1 cellular context compared by ENCODE assay signal in genomic region chr19:38867176-38867780, GRCh38.
TF ChIP-seq lines count a peak whose summit lies in the region.

No MANE protein-coding gene starts in this region.

TF ChIP-seq in GM23338, 12 proteins besides CTCF, POLR2A, EP300 and RAD21:
- TF ChIP-seq EZH2phosphoT487 (IDR thresholded peaks at IDR 0.05; ENCODE audit: unreplicated experiment) = no peak
- TF ChIP-seq STAT1 (IDR thresholded peaks at IDR 0.05; ENCODE audit: unreplicated experiment) = no peak
- no peak for TF ChIP-seq POLR2AphosphoS5 (IDR thresholded peaks at IDR 0.05; ENCODE audit: low read depth)
- TF ChIP-seq, protein P1, sequence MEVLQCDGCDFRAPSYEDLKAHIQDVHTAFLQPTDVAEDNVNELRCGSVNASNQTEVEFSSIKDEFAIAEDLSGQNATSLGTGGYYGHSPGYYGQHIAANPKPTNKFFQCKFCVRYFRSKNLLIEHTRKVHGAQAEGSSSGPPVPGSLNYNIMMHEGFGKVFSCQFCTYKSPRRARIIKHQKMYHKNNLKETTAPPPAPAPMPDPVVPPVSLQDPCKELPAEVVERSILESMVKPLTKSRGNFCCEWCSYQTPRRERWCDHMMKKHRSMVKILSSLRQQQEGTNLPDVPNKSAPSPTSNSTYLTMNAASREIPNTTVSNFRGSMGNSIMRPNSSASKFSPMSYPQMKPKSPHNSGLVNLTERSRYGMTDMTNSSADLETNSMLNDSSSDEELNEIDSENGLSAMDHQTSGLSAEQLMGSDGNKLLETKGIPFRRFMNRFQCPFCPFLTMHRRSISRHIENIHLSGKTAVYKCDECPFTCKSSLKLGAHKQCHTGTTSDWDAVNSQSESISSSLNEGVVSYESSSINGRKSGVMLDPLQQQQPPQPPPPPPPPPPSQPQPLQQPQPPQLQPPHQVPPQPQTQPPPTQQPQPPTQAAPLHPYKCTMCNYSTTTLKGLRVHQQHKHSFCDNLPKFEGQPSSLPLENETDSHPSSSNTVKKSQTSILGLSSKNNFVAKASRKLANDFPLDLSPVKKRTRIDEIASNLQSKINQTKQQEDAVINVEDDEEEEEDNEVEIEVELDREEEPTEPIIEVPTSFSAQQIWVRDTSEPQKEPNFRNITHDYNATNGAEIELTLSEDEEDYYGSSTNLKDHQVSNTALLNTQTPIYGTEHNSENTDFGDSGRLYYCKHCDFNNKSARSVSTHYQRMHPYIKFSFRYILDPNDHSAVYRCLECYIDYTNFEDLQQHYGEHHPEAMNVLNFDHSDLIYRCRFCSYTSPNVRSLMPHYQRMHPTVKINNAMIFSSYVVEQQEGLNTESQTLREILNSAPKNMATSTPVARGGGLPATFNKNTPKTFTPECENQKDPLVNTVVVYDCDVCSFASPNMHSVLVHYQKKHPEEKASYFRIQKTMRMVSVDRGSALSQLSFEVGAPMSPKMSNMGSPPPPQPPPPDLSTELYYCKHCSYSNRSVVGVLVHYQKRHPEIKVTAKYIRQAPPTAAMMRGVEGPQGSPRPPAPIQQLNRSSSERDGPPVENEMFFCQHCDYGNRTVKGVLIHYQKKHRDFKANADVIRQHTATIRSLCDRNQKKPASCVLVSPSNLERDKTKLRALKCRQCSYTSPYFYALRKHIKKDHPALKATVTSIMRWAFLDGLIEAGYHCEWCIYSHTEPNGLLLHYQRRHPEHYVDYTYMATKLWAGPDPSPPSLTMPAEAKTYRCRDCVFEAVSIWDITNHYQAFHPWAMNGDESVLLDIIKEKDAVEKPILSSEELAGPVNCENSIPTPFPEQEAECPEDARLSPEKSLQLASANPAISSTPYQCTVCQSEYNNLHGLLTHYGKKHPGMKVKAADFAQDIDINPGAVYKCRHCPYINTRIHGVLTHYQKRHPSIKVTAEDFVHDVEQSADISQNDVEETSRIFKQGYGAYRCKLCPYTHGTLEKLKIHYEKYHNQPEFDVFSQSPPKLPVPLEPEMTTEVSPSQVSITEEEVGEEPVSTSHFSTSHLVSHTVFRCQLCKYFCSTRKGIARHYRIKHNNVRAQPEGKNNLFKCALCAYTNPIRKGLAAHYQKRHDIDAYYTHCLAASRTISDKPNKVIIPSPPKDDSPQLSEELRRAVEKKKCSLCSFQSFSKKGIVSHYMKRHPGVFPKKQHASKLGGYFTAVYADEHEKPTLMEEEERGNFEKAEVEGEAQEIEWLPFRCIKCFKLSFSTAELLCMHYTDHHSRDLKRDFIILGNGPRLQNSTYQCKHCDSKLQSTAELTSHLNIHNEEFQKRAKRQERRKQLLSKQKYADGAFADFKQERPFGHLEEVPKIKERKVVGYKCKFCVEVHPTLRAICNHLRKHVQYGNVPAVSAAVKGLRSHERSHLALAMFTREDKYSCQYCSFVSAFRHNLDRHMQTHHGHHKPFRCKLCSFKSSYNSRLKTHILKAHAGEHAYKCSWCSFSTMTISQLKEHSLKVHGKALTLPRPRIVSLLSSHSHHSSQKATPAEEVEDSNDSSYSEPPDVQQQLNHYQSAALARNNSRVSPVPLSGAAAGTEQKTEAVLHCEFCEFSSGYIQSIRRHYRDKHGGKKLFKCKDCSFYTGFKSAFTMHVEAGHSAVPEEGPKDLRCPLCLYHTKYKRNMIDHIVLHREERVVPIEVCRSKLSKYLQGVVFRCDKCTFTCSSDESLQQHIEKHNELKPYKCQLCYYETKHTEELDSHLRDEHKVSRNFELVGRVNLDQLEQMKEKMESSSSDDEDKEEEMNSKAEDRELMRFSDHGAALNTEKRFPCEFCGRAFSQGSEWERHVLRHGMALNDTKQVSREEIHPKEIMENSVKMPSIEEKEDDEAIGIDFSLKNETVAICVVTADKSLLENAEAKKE (CRISPR knock-in tag; IDR thresholded peaks at IDR 0.05) = no peak
- no peak for TF ChIP-seq ZNF331 (CRISPR knock-in tag; IDR thresholded peaks at IDR 0.05; ENCODE audit: low read depth)
- no peak for TF ChIP-seq EZH2 (IDR thresholded peaks at IDR 0.05; ENCODE audit: low read depth, unreplicated experiment)
- no peak for TF ChIP-seq ZNF114 (CRISPR knock-in tag; IDR thresholded peaks at IDR 0.05)
- TF ChIP-seq JUNB (IDR thresholded peaks at IDR 0.05; ENCODE audit: unreplicated experiment) = no peak
- TF ChIP-seq ETS1 (IDR thresholded peaks at IDR 0.05) = no peak
- no peak for TF ChIP-seq CREB1 (CRISPR knock-in tag; IDR thresholded peaks at IDR 0.05; ENCODE audit: low read depth)
- no peak for TF ChIP-seq NANOG (IDR thresholded peaks at IDR 0.05; ENCODE audit: borderline replicate concordance)
- TF ChIP-seq, protein P2, sequence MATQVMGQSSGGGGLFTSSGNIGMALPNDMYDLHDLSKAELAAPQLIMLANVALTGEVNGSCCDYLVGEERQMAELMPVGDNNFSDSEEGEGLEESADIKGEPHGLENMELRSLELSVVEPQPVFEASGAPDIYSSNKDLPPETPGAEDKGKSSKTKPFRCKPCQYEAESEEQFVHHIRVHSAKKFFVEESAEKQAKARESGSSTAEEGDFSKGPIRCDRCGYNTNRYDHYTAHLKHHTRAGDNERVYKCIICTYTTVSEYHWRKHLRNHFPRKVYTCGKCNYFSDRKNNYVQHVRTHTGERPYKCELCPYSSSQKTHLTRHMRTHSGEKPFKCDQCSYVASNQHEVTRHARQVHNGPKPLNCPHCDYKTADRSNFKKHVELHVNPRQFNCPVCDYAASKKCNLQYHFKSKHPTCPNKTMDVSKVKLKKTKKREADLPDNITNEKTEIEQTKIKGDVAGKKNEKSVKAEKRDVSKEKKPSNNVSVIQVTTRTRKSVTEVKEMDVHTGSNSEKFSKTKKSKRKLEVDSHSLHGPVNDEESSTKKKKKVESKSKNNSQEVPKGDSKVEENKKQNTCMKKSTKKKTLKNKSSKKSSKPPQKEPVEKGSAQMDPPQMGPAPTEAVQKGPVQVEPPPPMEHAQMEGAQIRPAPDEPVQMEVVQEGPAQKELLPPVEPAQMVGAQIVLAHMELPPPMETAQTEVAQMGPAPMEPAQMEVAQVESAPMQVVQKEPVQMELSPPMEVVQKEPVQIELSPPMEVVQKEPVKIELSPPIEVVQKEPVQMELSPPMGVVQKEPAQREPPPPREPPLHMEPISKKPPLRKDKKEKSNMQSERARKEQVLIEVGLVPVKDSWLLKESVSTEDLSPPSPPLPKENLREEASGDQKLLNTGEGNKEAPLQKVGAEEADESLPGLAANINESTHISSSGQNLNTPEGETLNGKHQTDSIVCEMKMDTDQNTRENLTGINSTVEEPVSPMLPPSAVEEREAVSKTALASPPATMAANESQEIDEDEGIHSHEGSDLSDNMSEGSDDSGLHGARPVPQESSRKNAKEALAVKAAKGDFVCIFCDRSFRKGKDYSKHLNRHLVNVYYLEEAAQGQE (IDR thresholded peaks at IDR 0.05; ENCODE audit: unreplicated experiment) = no peak
